In genomic region chr15:67399925-67400324, GRCh38 we compare ENCODE assay signal across 25 cellular contexts.
"Had no signal": no experiment of that assay in that cellular context is flagged by ENCODE, and none has a peak within 500 bp of the region (broad histone marks: within the 10 kb centered on the region; RNA-seq: fewer than 3 reads in every experiment).

No MANE protein-coding gene starts in this region.

- H3K27me3 ChIP-seq: adrenal gland had no signal

- ATAC-seq: activated CD8-positive, alpha-beta T cell treated with anti-CD3 and anti-CD28 coated beads, Interleukin-2, amount 10 ng/mL, durations not matched to agents 7 days and 5 days; T-helper 17 cell; WTC11 had no signal

- H3K27ac ChIP-seq: adrenal gland had no signal

- DNase-seq: activated CD4-positive, alpha-beta T cell treated with anti-CD3 and anti-CD28 coated beads for 48 hours; activated CD4-positive, alpha-beta T cell treated with anti-CD3 and anti-CD28 coated beads, Interleukin-2, amount 50 U/mL, for 4 hours; activated CD4-positive, CD25-positive, alpha-beta regulatory T cell treated with anti-CD3 and anti-CD28 coated beads, Interleukin-2, amount 50 U/mL, for 72 hours; activated CD8-positive, alpha-beta memory T cell treated with anti-CD3 and anti-CD28 coated beads, Interleukin-2, amount 50 U/mL, for 48 hours; activated CD8-positive, alpha-beta T cell treated with anti-CD3 and anti-CD28 coated beads, Interleukin-2, amount 10 ng/mL, durations not matched to agents 7 days and 5 days; activated naive CD4-positive, alpha-beta T cell treated with anti-CD3 and anti-CD28 coated beads, Interleukin-2, amount 50 U/mL, for 16 hours; activated naive CD8-positive, alpha-beta T cell treated with anti-CD3 and anti-CD28 coated beads, Interleukin-2, amount 10 ng/mL, durations not matched to agents 7 days and 5 days; activated T-cell treated with anti-CD3 and anti-CD28 coated beads, Interleukin-2, amount 50 U/mL, for 1 hour; adrenal gland; aorta; central memory CD4-positive, alpha-beta T cell; MM.1S; NCI-H1105; NCI-H1436 treated with DMSO at 0.1 percent for 48 hours; NCI-H187; NCI-H2081 treated with DMSO at 0.1 percent for 48 hours; NCI-H2227 treated with DMSO at 0.1 percent for 48 hours; NCI-H446 treated with DMSO at 0.1 percent for 48 hours; NCI-H526; NCI-H774; SIG-M5; T-helper 17 cell; T-helper 9 cell had no signal

- H3K36me3 ChIP-seq: adrenal gland had no signal

- H3K4me1 ChIP-seq: adrenal gland had no signal

- H3K4me1 Mint-ChIP-seq: activated naive CD8-positive, alpha-beta T cell treated with anti-CD3 and anti-CD28 coated beads, Interleukin-2, amount 10 ng/mL, durations not matched to agents 7 days and 5 days; T-helper 17 cell had no signal

- H3K27ac Mint-ChIP-seq: activated CD8-positive, alpha-beta T cell treated with anti-CD3 and anti-CD28 coated beads, Interleukin-2, amount 10 ng/mL, durations not matched to agents 7 days and 5 days; activated naive CD8-positive, alpha-beta T cell treated with anti-CD3 and anti-CD28 coated beads, Interleukin-2, amount 10 ng/mL, durations not matched to agents 7 days and 5 days; T-helper 17 cell; WTC11 had no signal

- H3K4me3 ChIP-seq: adrenal gland had no signal

- H3K9me3 Mint-ChIP-seq: activated naive CD8-positive, alpha-beta T cell treated with anti-CD3 and anti-CD28 coated beads, Interleukin-2, amount 10 ng/mL, durations not matched to agents 7 days and 5 days; WTC11 had no signal

- H3K4me3 Mint-ChIP-seq: activated CD8-positive, alpha-beta T cell treated with anti-CD3 and anti-CD28 coated beads, Interleukin-2, amount 10 ng/mL, durations not matched to agents 7 days and 5 days; activated naive CD8-positive, alpha-beta T cell treated with anti-CD3 and anti-CD28 coated beads, Interleukin-2, amount 10 ng/mL, durations not matched to agents 7 days and 5 days; T-helper 17 cell; WTC11 had no signal

- H3K9me3 ChIP-seq: adrenal gland had no signal

- H3K36me3 Mint-ChIP-seq: activated naive CD8-positive, alpha-beta T cell treated with anti-CD3 and anti-CD28 coated beads, Interleukin-2, amount 10 ng/mL, durations not matched to agents 7 days and 5 days; WTC11 had no signal

- FAIRE-seq: bronchial epithelial cell had no signal
